ENCODE assay signal across 10 cellular contexts in the genomic region with DNA sequence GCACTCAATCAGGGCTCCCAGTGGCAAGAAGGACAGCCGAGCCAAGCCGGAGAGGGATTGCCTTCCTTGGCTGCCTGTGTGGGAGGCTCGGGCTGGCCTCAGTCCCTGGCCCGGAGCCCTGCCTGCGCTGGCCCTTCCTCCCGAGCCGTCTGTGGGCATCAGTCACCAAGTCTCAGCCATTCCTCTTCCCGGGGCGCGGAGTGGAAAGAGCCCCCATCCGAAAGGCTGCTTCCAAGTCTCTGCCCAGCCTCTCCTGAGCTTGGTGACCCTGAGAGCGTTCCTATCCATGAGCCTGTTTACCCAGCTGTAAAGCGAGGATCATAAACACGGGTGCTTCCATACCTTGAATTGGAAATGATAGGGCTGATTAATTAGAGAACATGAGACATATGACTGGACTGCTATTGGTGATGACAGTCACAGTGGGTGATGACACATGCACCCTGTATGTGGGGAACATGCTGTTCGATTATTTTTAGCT. TPM values are rescaled to one million over a fixed set of nuclear protein-coding genes. Genes with fewer than 3 reads are reported as not detected.
DNase-seq lines count a peak whose midpoint lies in the region; TF ChIP-seq lines count a peak whose summit lies in the region.
"Had no signal": no experiment of that assay in that cellular context is flagged by ENCODE, and none has a peak within 500 bp of the region (broad histone marks: within the 10 kb centered on the region; RNA-seq: fewer than 3 reads in every experiment).

No MANE protein-coding gene starts in this region.

- H3K36me3 Mint-ChIP-seq in brain = no peaks in the 10 kb centered on the region

- no peak overlapping the region for H3K4me3 Mint-ChIP-seq in brain

- H3K9me2 ChIP-seq in hepatocyte (replicated peaks; ENCODE audit: insufficient read depth) = no peaks in the 10 kb centered on the region

- DNase-seq in MG63 = peak; percentile 80
- DNase-seq in kidney tubule cell (ENCODE audit: low spot score) = peak; percentile 45
- peak in 32 of 49 donors; percentile 7 to 83 (median 32) for DNase-seq in substantia nigra (lab: John Stamatoyannopoulos, UW)
- no peak for DNase-seq in GM19240 (ENCODE audit: insufficient read length, low spot score)
- DNase-seq in hepatocyte (ENCODE audit: low spot score) = no peak
- DNase-seq in NCI-H526 treated with DMSO at 0.1 percent for 48 hours (lab: John Stamatoyannopoulos, UW) = no peak
- DNase-seq: Karpas-422, left colon had no signal

- H3K9me3 ChIP-seq in MG63 (no peaks in the 10 kb centered on the region), hepatocyte (ENCODE audit: low read depth) (no peaks in the 10 kb centered on the region)
- H3K9me3 ChIP-seq: suprapubic skin had no signal

- H3K27me3 ChIP-seq in MG63 (no peaks in the 10 kb centered on the region), hepatocyte (peaks cover 3% of the 10 kb centered on the region)
- H3K27me3 ChIP-seq: suprapubic skin had no signal

- H3K4me3 ChIP-seq in MG63 = no peak overlapping the region
- H3K4me3 ChIP-seq in hepatocyte = no peak overlapping the region
- H3K4me3 ChIP-seq: suprapubic skin had no signal

- WGBS in hepatocyte (ENCODE audit: low lambda C conversion rate, missing lambda C conversion rate) = 76% methylated on average over 15 of the region's 15 CpGs

- peaks cover 41% of the 10 kb centered on the region for H3K4me1 ChIP-seq in hepatocyte (ENCODE audit: insufficient read depth)

- H3K4me1 Mint-ChIP-seq in brain = peaks cover 67% of the 10 kb centered on the region

- H3K27ac Mint-ChIP-seq in brain = peak overlapping the region in 4 of 5 experiments; percentile 17 to 83 (median 44)

- no peak for TF ChIP-seq CTCF in brain (conservative IDR thresholded peaks at IDR 0.05)
- TF ChIP-seq CTCF in hepatocyte (IDR thresholded peaks at IDR 0.05; ENCODE audit: poor library complexity) = no peak

- H3K4me2 ChIP-seq in hepatocyte = no peak overlapping the region

- no peak overlapping the region for H2AFZ ChIP-seq in hepatocyte

- H3K27ac ChIP-seq in substantia nigra (ENCODE audit: low read depth, low read length, poor library complexity, severe bottlenecking) (no peak overlapping the region), hepatocyte (no peak overlapping the region)
- H3K27ac ChIP-seq: suprapubic skin had no signal

- no peaks in the 10 kb centered on the region for H3K79me2 ChIP-seq in hepatocyte

- peaks cover 11% of the 10 kb centered on the region for H3K27me3 Mint-ChIP-seq in brain

- peaks cover 0 to 4% (median 0%) of the 10 kb centered on the region in 5 experiments for H3K9me3 Mint-ChIP-seq in brain

- H4K20me1 ChIP-seq in hepatocyte (ENCODE audit: insufficient read depth, poor library complexity, severe bottlenecking) = no peaks in the 10 kb centered on the region

- H3K36me3 ChIP-seq in MG63 = no peaks in the 10 kb centered on the region
- H3K36me3 ChIP-seq in hepatocyte (replicated peaks; ENCODE audit: insufficient read depth, low read depth) = no peaks in the 10 kb centered on the region
- H3K36me3 ChIP-seq: suprapubic skin had no signal

RNA-seq across cellular contexts. Expression of a gene that starts 59.1 kb away (rescaled TPM):
- total RNA-seq in MG63 (2014; rRNA removed; shearing (Covaris generic); ENCODE audit: low replicate concordance) = 42.9 and 86.7 TPM in 2 replicates
- polyA plus RNA-seq in brain (ENCODE audit: insufficient read depth, low read depth, low replicate concordance) (15.7 TPM), hepatocyte (21.2 and 32.8 TPM in 2 replicates)
- total RNA-seq in hepatocyte = 18.0 and 45.9 TPM in 2 replicates

Comparison
In these comparisons a context has a peak if more than half of its experiments do, and no peak if none do; other contexts are left out.
1. DNase-seq: peak in MG63 (single experiment), kidney tubule cell (single experiment) and substantia nigra (32 of 49); none in GM19240 (single experiment), hepatocyte (single experiment) and NCI-H526 treated with DMSO at 0.1 percent for 48 hours (single experiment).